In the genomic region with DNA sequence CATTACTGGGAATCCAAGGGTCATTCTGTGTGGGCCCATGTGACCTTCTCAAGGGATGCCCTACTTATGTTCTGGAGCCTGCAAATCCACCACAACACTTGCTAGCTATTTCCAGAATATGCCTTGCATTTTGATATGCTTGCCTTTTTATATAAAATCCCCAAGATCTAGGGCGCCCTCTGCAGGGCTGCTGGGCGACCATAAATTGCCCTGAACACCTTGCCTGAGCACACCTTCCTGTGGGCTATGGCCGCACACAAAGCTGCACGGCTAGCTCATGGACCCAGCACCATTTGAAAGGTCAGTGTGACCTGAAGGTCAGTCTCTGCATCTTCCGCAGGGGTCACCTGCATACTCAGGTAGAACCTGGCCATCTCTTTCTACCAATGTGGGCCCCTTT, we compare ENCODE assay signal across 1 cellular context.
TF ChIP-seq lines count a peak whose summit lies in the region.

No MANE protein-coding gene starts in this region.

TF ChIP-seq in H1, 55 proteins besides CTCF, POLR2A, EP300 and RAD21:
- TF ChIP-seq SIN3A (conservative IDR thresholded peaks at IDR 0.05 in 1 of 2, IDR thresholded peaks at IDR 0.05 in 1 of 2; ENCODE audit: low read depth in 1 of 2, low read length in 2 of 2) (no peak), TAF1 (IDR thresholded peaks at IDR 0.05; ENCODE audit: low read depth, low read length) (no peak), SAP30 (IDR thresholded peaks at IDR 0.05; ENCODE audit: insufficient read depth, insufficient replicate concordance, low read length) (no peak), HDAC2 (IDR thresholded peaks at IDR 0.05; ENCODE audit: borderline replicate concordance in 1 of 2, low read depth in 2 of 2, low read length in 2 of 2) (no peak), FOSL1 (IDR thresholded peaks at IDR 0.05; ENCODE audit: insufficient read depth, low read depth, low read length) (no peak), CTBP2 (IDR thresholded peaks at IDR 0.05; ENCODE audit: borderline replicate concordance, insufficient read depth, insufficient read length, low read length) (no peak), RXRA (IDR thresholded peaks at IDR 0.05; ENCODE audit: insufficient read depth, low read depth, low read length) (no peak), RNF2 (IDR thresholded peaks at IDR 0.05; ENCODE audit: borderline replicate concordance, low read depth, low read length, missing control alignments, poor library complexity, severe bottlenecking) (no peak), JUND (IDR thresholded peaks at IDR 0.05; ENCODE audit: low read length) (no peak), POLR2AphosphoS5 (IDR thresholded peaks at IDR 0.05; ENCODE audit: low read depth, low read length) (no peak; the same call in 1 of the 2 replicates), CHD1 (IDR thresholded peaks at IDR 0.05; ENCODE audit: low read depth, low read length) (no peak), SIX5 (IDR thresholded peaks at IDR 0.05; ENCODE audit: low read depth, low read length) (no peak), TBP (IDR thresholded peaks at IDR 0.05; ENCODE audit: low read depth, low read length) (no peak), HDAC6 (IDR thresholded peaks at IDR 0.05; ENCODE audit: low read depth, low read length) (no peak), KDM4A (IDR thresholded peaks at IDR 0.05; ENCODE audit: low read depth, low read length, severe bottlenecking) (no peak), PHF8 (conservative IDR thresholded peaks at IDR 0.05; ENCODE audit: low read depth, low read length) (no peak)
- TF ChIP-seq, protein P1, sequence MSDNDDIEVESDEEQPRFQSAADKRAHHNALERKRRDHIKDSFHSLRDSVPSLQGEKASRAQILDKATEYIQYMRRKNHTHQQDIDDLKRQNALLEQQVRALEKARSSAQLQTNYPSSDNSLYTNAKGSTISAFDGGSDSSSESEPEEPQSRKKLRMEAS (IDR thresholded peaks at IDR 0.05): no peak
- TF ChIP-seq, protein P2, sequence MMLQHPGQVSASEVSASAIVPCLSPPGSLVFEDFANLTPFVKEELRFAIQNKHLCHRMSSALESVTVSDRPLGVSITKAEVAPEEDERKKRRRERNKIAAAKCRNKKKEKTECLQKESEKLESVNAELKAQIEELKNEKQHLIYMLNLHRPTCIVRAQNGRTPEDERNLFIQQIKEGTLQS (IDR thresholded peaks at IDR 0.05; ENCODE audit: insufficient read depth, low read depth, low read length): no peak
- TF ChIP-seq, protein P3, sequence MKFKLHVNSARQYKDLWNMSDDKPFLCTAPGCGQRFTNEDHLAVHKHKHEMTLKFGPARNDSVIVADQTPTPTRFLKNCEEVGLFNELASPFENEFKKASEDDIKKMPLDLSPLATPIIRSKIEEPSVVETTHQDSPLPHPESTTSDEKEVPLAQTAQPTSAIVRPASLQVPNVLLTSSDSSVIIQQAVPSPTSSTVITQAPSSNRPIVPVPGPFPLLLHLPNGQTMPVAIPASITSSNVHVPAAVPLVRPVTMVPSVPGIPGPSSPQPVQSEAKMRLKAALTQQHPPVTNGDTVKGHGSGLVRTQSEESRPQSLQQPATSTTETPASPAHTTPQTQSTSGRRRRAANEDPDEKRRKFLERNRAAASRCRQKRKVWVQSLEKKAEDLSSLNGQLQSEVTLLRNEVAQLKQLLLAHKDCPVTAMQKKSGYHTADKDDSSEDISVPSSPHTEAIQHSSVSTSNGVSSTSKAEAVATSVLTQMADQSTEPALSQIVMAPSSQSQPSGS (IDR thresholded peaks at IDR 0.05; ENCODE audit: low read length): no peak
